ENCODE assay signal across 9 cellular contexts in genomic region chr5:158013939-158014338, GRCh38.
DNase-seq lines count a peak whose midpoint lies in the region; ATAC-seq and TF ChIP-seq lines count a peak whose summit lies in the region.
"Had no signal": no experiment of that assay in that cellular context is flagged by ENCODE, and none has a peak within 500 bp of the region (broad histone marks: within the 10 kb centered on the region; RNA-seq: fewer than 3 reads in every experiment).

No MANE protein-coding gene starts in this region.

- ATAC-seq in activated CD8-positive, alpha-beta memory T cell treated with anti-CD3 and anti-CD28 coated beads, Interleukin-2, amount 10 ng/mL, durations not matched to agents 7 days and 5 days: no peak
- no peak for ATAC-seq in HG03159 (IDR thresholded peaks at IDR 0.05; ENCODE audit: unreplicated experiment)

- no peaks in the 10 kb centered on the region for H3K36me3 Mint-ChIP-seq in activated CD8-positive, alpha-beta memory T cell treated with anti-CD3 and anti-CD28 coated beads, Interleukin-2, amount 10 ng/mL, durations not matched to agents 7 days and 5 days

- H3K27ac Mint-ChIP-seq in activated CD8-positive, alpha-beta memory T cell treated with anti-CD3 and anti-CD28 coated beads, Interleukin-2, amount 10 ng/mL, durations not matched to agents 7 days and 5 days: no peak overlapping the region
- H3K27ac Mint-ChIP-seq: stimulated activated naive CD8-positive, alpha-beta T cell treated with anti-CD3 and anti-CD28 coated beads, Interleukin-15, Interleukin-2, amounts not matched to agents 100 ng/mL and 50 ng/mL, for 24 hours had no signal

- H3K9me3 Mint-ChIP-seq in activated CD8-positive, alpha-beta memory T cell treated with anti-CD3 and anti-CD28 coated beads, Interleukin-2, amount 10 ng/mL, durations not matched to agents 7 days and 5 days (ENCODE audit: low read depth): no peaks in the 10 kb centered on the region
- H3K9me3 Mint-ChIP-seq: stimulated activated naive CD8-positive, alpha-beta T cell treated with anti-CD3 and anti-CD28 coated beads, Interleukin-15, Interleukin-2, amounts not matched to agents 100 ng/mL and 50 ng/mL, for 24 hours had no signal

- H3K27me3 Mint-ChIP-seq in activated CD8-positive, alpha-beta memory T cell treated with anti-CD3 and anti-CD28 coated beads, Interleukin-2, amount 10 ng/mL, durations not matched to agents 7 days and 5 days: peaks cover 12% of the 10 kb centered on the region

- H3K36me3 ChIP-seq in ES-I3 (ENCODE audit: insufficient read depth, low read length): no peaks in the 10 kb centered on the region

- DNase-seq in NAMALWA (ENCODE audit: low spot score) (peak; percentile 62), epithelial cell of esophagus (ENCODE audit: low read depth) (peak; percentile 64), non-pigmented ciliary epithelial cell (ENCODE audit: low read depth) (peak; percentile 13), NCI-H2227 (lab: John Stamatoyannopoulos, UW; ENCODE audit: unreplicated experiment) (no peak), RPMI8226 (no peak)
- DNase-seq in activated CD8-positive, alpha-beta memory T cell treated with anti-CD3 and anti-CD28 coated beads, Interleukin-2, amount 10 ng/mL, durations not matched to agents 7 days and 5 days: no peak

- H3K4me3 Mint-ChIP-seq in activated CD8-positive, alpha-beta memory T cell treated with anti-CD3 and anti-CD28 coated beads, Interleukin-2, amount 10 ng/mL, durations not matched to agents 7 days and 5 days: no peak overlapping the region
- H3K4me3 Mint-ChIP-seq: stimulated activated naive CD8-positive, alpha-beta T cell treated with anti-CD3 and anti-CD28 coated beads, Interleukin-15, Interleukin-2, amounts not matched to agents 100 ng/mL and 50 ng/mL, for 24 hours had no signal

- no peaks in the 10 kb centered on the region for H3K9me3 ChIP-seq in ES-I3 (ENCODE audit: control insufficient read depth, insufficient read depth, low read length)

- CTCF ChIA-PET in activated CD8-positive, alpha-beta memory T cell treated with anti-CD3 and anti-CD28 coated beads, Interleukin-2, amount 10 ng/mL, durations not matched to agents 7 days and 5 days (lab: Charles Lee): no interaction called here

- peaks cover 20% of the 10 kb centered on the region for H3K4me1 ChIP-seq in ES-I3 (ENCODE audit: insufficient read depth, low read length)

- H3K9ac ChIP-seq in ES-I3 (ENCODE audit: low read depth, low read length): 0 out of 2 replicates have a peak overlapping the region, but pooled peaks have one; percentile 4

- TF ChIP-seq CTCF in epithelial cell of esophagus (IDR thresholded peaks at IDR 0.05; ENCODE audit: insufficient read depth, low read depth, low read length, missing control alignments): peak; percentile 70

- H3K4me3 ChIP-seq in epithelial cell of esophagus (ENCODE audit: low read length): no peak overlapping the region

- no peaks in the 10 kb centered on the region for H3K4me1 Mint-ChIP-seq in activated CD8-positive, alpha-beta memory T cell treated with anti-CD3 and anti-CD28 coated beads, Interleukin-2, amount 10 ng/mL, durations not matched to agents 7 days and 5 days

Comparison
In these comparisons a context has a peak if more than half of its experiments do, and no peak if none do; other contexts are left out.
1. DNase-seq: peak in NAMALWA (single experiment), epithelial cell of esophagus (single experiment) and non-pigmented ciliary epithelial cell (single experiment); none in NCI-H2227 (single experiment), RPMI8226 (single experiment) and activated CD8-positive, alpha-beta memory T cell treated with anti-CD3 and anti-CD28 coated beads, Interleukin-2, amount 10 ng/mL, durations not matched to agents 7 days and 5 days (single experiment).